ENCODE assay signal across 1 cellular context in genomic region chr1:34479731-34480130, GRCh38.
TF ChIP-seq lines count a peak whose summit lies in the region.

No MANE protein-coding gene starts in this region.

TF ChIP-seq in K562, 482 proteins besides CTCF, POLR2A, EP300 and RAD21:
- TF ChIP-seq RFX1 (IDR thresholded peaks at IDR 0.05) (peak; percentile 69), ZNF75A (CRISPR knock-in tag; IDR thresholded peaks at IDR 0.05) (no peak)
TF ChIP-seq in K562: peak in this region for 1.
